Comparison of ENCODE assay signal across 23 cellular contexts in genomic region chr6:12175626-12176025, GRCh38.
"Had no signal": no experiment of that assay in that cellular context is flagged by ENCODE, and none has a peak within 500 bp of the region (broad histone marks: within the 10 kb centered on the region; RNA-seq: fewer than 3 reads in every experiment).

No MANE protein-coding gene starts in this region.

- H3K36me3 ChIP-seq: esophagus muscularis mucosa, gastrocnemius medialis, ovary, tibial nerve had no signal

- H3K4me1 ChIP-seq: esophagus muscularis mucosa, gastrocnemius medialis, testis, tibial nerve had no signal

- H3K36me3 Mint-ChIP-seq: stimulated activated effector memory CD8-positive, alpha-beta T cell treated with anti-CD3 and anti-CD28 coated beads, Interleukin-12 subunit alpha, Interleukin-12 subunit beta, amount 100 ng/mL, for 72 hours had no signal

- H3K9me3 ChIP-seq: esophagus muscularis mucosa, gastrocnemius medialis, mucosa of descending colon, ovary, testis, tibial nerve had no signal

- H3K27ac ChIP-seq: epithelial cell of prostate, esophagus muscularis mucosa, gastrocnemius medialis, ovary, testis, tibial nerve had no signal

- H3K4me3 ChIP-seq: esophagus muscularis mucosa, gastrocnemius medialis, lung, mucosa of descending colon, ovary, smooth muscle cell, testis, tibial nerve had no signal

- H3K27me3 ChIP-seq: dorsolateral prefrontal cortex, esophagus muscularis mucosa, gastrocnemius medialis, ovary, testis, tibial nerve had no signal

- H3K27ac Mint-ChIP-seq: naive thymus-derived CD8-positive, alpha-beta T cell; progenitor cell of endocrine pancreas; stimulated activated effector memory CD8-positive, alpha-beta T cell treated with anti-CD3 and anti-CD28 coated beads, Interleukin-12 subunit alpha, Interleukin-12 subunit beta, amount 100 ng/mL, for 72 hours had no signal

- H3K4me3 Mint-ChIP-seq: central memory CD8-positive, alpha-beta T cell; naive thymus-derived CD8-positive, alpha-beta T cell; stimulated activated effector memory CD8-positive, alpha-beta T cell treated with anti-CD3 and anti-CD28 coated beads, Interleukin-12 subunit alpha, Interleukin-12 subunit beta, amount 100 ng/mL, for 72 hours had no signal

- H3K9me3 Mint-ChIP-seq: central memory CD8-positive, alpha-beta T cell; stimulated activated effector memory CD8-positive, alpha-beta T cell treated with anti-CD3 and anti-CD28 coated beads, Interleukin-12 subunit alpha, Interleukin-12 subunit beta, amount 100 ng/mL, for 72 hours had no signal

- H3K27me3 Mint-ChIP-seq: naive thymus-derived CD8-positive, alpha-beta T cell; progenitor cell of endocrine pancreas had no signal

- ATAC-seq: gastrocnemius medialis; left colon; left ventricle myocardium superior; mucosa of descending colon; naive thymus-derived CD8-positive, alpha-beta T cell; right cardiac atrium; stimulated activated effector memory CD8-positive, alpha-beta T cell treated with anti-CD3 and anti-CD28 coated beads, Interleukin-12 subunit alpha, Interleukin-12 subunit beta, amount 100 ng/mL, for 72 hours; stimulated activated naive CD8-positive, alpha-beta T cell treated with anti-CD3 and anti-CD28 coated beads, Interleukin-15, Interleukin-2, amounts not matched to agents 100 U/mL and 50 U/mL, for 24 hours had no signal

- DNase-seq: cortex of kidney; dorsolateral prefrontal cortex; effector CD8-positive, alpha-beta T cell; gastrocnemius medialis; glutamatergic neuron; kidney; left colon; left ventricle myocardium superior; mucosa of descending colon; naive thymus-derived CD8-positive, alpha-beta T cell; ovary; right cardiac atrium; stimulated activated CD4-positive, alpha-beta T cell treated with anti-CD3 and anti-CD28 coated beads, Interleukin-2, amount 100 ng/mL, for 48 hours; stimulated activated naive CD8-positive, alpha-beta T cell treated with anti-CD3 and anti-CD28 coated beads, Interleukin-15, Interleukin-2, amounts not matched to agents 100 U/mL and 50 U/mL, for 24 hours; testis had no signal

- H3K4me1 Mint-ChIP-seq: central memory CD8-positive, alpha-beta T cell; stimulated activated effector memory CD8-positive, alpha-beta T cell treated with anti-CD3 and anti-CD28 coated beads, Interleukin-12 subunit alpha, Interleukin-12 subunit beta, amount 100 ng/mL, for 72 hours had no signal
